In genomic region chr4:739569-739968, GRCh38 we compare ENCODE assay signal across 29 cellular contexts. TPM values are rescaled to one million over a fixed set of nuclear protein-coding genes. Genes with fewer than 3 reads are reported as not detected.
"Had no signal": no experiment of that assay in that cellular context is flagged by ENCODE, and none has a peak within 500 bp of the region (broad histone marks: within the 10 kb centered on the region; RNA-seq: fewer than 3 reads in every experiment).

No MANE protein-coding gene starts in this region.

- FAIRE-seq: islet of Langerhans, kidney had no signal

- H3K4me1 ChIP-seq: left ventricle myocardium inferior, right atrium auricular region, suprapubic skin, tibial artery, uterus had no signal

- H3K27me3 ChIP-seq: neutrophil, ovary, right atrium auricular region, spleen, suprapubic skin, tibial artery, uterus had no signal

- H3K9me3 Mint-ChIP-seq: immature natural killer cell; naive thymus-derived CD4-positive, alpha-beta T cell; nephron; neural crest cell; stimulated activated effector memory CD8-positive, alpha-beta T cell treated with anti-CD3 and anti-CD28 coated beads, Interleukin-12 subunit alpha, Interleukin-12 subunit beta, amount 100 ng/mL, for 72 hours; stimulated activated naive CD8-positive, alpha-beta T cell treated with anti-CD3 and anti-CD28 coated beads, Interleukin-15, Interleukin-2, amounts not matched to agents 100 ng/mL and 50 ng/mL, for 24 hours had no signal

- DNase-seq: hypothalamus; immature natural killer cell; kidney; left ventricle myocardium inferior; midbrain; mucosa of descending colon; naive thymus-derived CD4-positive, alpha-beta T cell; occipital lobe; ovary; spleen; stimulated activated CD4-positive, alpha-beta T cell treated with anti-CD3 and anti-CD28 coated beads, Interleukin-4, amount 100 ng/mL, for 24 hours; stimulated activated naive CD4-positive, alpha-beta T cell; tibial artery; trophoblast cell; uterus had no signal

- H3K4me3 Mint-ChIP-seq: immature natural killer cell; naive thymus-derived CD4-positive, alpha-beta T cell; nephron; neural crest cell; stimulated activated effector memory CD8-positive, alpha-beta T cell treated with anti-CD3 and anti-CD28 coated beads, Interleukin-12 subunit alpha, Interleukin-12 subunit beta, amount 100 ng/mL, for 72 hours; stimulated activated naive CD8-positive, alpha-beta T cell treated with anti-CD3 and anti-CD28 coated beads, Interleukin-15, Interleukin-2, amounts not matched to agents 100 ng/mL and 50 ng/mL, for 24 hours had no signal

- H3K36me3 ChIP-seq: ovary, uterus had no signal

- H3K4me1 Mint-ChIP-seq: nephron, neural crest cell had no signal

- H3K27ac ChIP-seq: left ventricle myocardium inferior, neutrophil, ovary, right atrium auricular region, skin epidermis, spleen, suprapubic skin, thoracic aorta, tibial artery, uterus had no signal

- H3K27ac Mint-ChIP-seq: immature natural killer cell; nephron; progenitor cell of endocrine pancreas; stimulated activated effector memory CD8-positive, alpha-beta T cell treated with anti-CD3 and anti-CD28 coated beads, Interleukin-12 subunit alpha, Interleukin-12 subunit beta, amount 100 ng/mL, for 72 hours; stimulated activated naive CD8-positive, alpha-beta T cell treated with anti-CD3 and anti-CD28 coated beads, Interleukin-15, Interleukin-2, amounts not matched to agents 100 ng/mL and 50 ng/mL, for 24 hours had no signal

- H3K4me3 ChIP-seq: left ventricle myocardium inferior, lung, mucosa of descending colon, ovary, right atrium auricular region, skin epidermis, spleen, suprapubic skin, thoracic aorta, tibial artery, uterus had no signal

- H3K27me3 Mint-ChIP-seq: naive thymus-derived CD4-positive, alpha-beta T cell; progenitor cell of endocrine pancreas; stimulated activated naive CD8-positive, alpha-beta T cell treated with anti-CD3 and anti-CD28 coated beads, Interleukin-15, Interleukin-2, amounts not matched to agents 100 ng/mL and 50 ng/mL, for 24 hours had no signal

- H3K9me3 ChIP-seq: left ventricle myocardium inferior, mucosa of descending colon, neutrophil, ovary, right atrium auricular region, spleen, suprapubic skin, thoracic aorta, uterus had no signal

- ATAC-seq: naive thymus-derived CD4-positive, alpha-beta T cell; sciatic nerve; stimulated activated effector memory CD8-positive, alpha-beta T cell treated with anti-CD3 and anti-CD28 coated beads, Interleukin-12 subunit alpha, Interleukin-12 subunit beta, amount 100 ng/mL, for 72 hours had no signal

RNA-seq across cellular contexts. Expression of gene SLC49A3, which starts 50.6 kb away (rescaled TPM):
- total RNA-seq: myocyte had no signal
- polyA plus RNA-seq: naive thymus-derived CD4-positive, alpha-beta T cell had no signal
